ENCODE assay signal across 9 cellular contexts in the genomic region with DNA sequence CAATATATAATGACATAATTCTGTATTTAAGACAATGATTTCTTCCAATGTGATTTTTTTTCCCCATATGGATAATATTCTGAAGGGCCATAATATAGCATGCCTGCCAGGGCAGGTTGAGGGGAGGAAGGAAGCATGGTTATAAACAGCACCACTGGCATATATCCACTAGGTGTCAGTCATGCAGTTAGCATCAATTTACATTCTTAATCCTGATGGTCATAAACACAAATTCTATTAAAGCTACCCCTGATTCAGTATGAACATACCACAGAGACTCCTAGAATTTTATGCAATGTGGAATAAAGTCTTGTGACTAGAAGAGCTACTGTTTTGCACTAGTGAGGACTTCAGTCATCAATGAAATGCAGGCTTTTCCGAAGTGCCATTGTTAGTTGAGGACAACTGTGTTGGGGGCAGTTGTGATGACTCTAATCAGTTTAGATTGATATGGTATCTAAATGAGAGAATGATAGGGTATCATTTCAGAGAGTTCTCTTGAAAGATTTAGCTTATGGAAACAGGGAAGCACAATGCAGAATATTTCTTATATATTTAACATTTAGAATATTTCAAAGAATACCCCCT.
DNase-seq lines count a peak whose midpoint lies in the region; ATAC-seq and TF ChIP-seq lines count a peak whose summit lies in the region.
"Had no signal": no experiment of that assay in that cellular context is flagged by ENCODE, and none has a peak within 500 bp of the region (broad histone marks: within the 10 kb centered on the region; RNA-seq: fewer than 3 reads in every experiment).

No MANE protein-coding gene starts in this region.

- no peaks in the 10 kb centered on the region for H3K9me3 Mint-ChIP-seq in activated CD4-positive, alpha-beta T cell treated with anti-CD3 and anti-CD28 coated beads for 36 hours (ENCODE audit: low read depth)
- H3K9me3 Mint-ChIP-seq: CD8-positive, alpha-beta memory T cell had no signal

- no peak overlapping the region for H3K4me2 ChIP-seq in hepatocyte

- H3K4me1 ChIP-seq in adrenal gland (replicated peaks in 1 of 2): no peaks in the 10 kb centered on the region
- no peaks in the 10 kb centered on the region for H3K4me1 ChIP-seq in hepatocyte (ENCODE audit: insufficient read depth)

- no peak for TF ChIP-seq POLR2A in adrenal gland (IDR thresholded peaks at IDR 0.05)

- H3K27me3 ChIP-seq in adrenal gland: no peaks in the 10 kb centered on the region
- H3K27me3 ChIP-seq in hepatocyte: no peaks in the 10 kb centered on the region

- CTCF ChIA-PET in activated CD4-positive, alpha-beta T cell treated with anti-CD3 and anti-CD28 coated beads for 36 hours (lab: Charles Lee): interaction anchor here (0.6 to 1.4 kb wide), 16 partner anchors 9 to 988 kb away, joined by 3 to 8 read pairs (median 3); no protein-coding TSS in a partner anchor

- H3K27me3 Mint-ChIP-seq in activated CD4-positive, alpha-beta T cell treated with anti-CD3 and anti-CD28 coated beads for 36 hours: peaks cover 8% of the 10 kb centered on the region

- H3K9me3 ChIP-seq in adrenal gland (replicated peaks in 1 of 3) (no peaks in the 10 kb centered on the region), hepatocyte (ENCODE audit: low read depth) (no peaks in the 10 kb centered on the region)

- no peaks in the 10 kb centered on the region for H3K79me2 ChIP-seq in hepatocyte

- no peaks in the 10 kb centered on the region for H4K20me1 ChIP-seq in hepatocyte (ENCODE audit: insufficient read depth, poor library complexity, severe bottlenecking)

- 72 to 83% (median 81%) methylated on average over 1 of the region's 1 CpG for WGBS in adrenal gland, 4 donors
- 81% methylated on average over 1 of the region's 1 CpG for WGBS in hepatocyte (ENCODE audit: low lambda C conversion rate, missing lambda C conversion rate)

- H3K36me3 Mint-ChIP-seq in activated CD4-positive, alpha-beta T cell treated with anti-CD3 and anti-CD28 coated beads for 36 hours (ENCODE audit: low read depth): no peaks in the 10 kb centered on the region
- H3K36me3 Mint-ChIP-seq: CD8-positive, alpha-beta memory T cell had no signal

- H3K4me3 ChIP-seq in adrenal gland (no peak overlapping the region), hepatocyte (no peak overlapping the region)

- intact Hi-C loops in activated CD4-positive, alpha-beta T cell treated with anti-CD3 and anti-CD28 coated beads for 36 hours (cut with DNase I, micrococcal nuclease): loop anchor here (1.0 to 5.0 kb wide), 7 partner anchors 453 to 826 kb away; no protein-coding TSS in a partner anchor
- intact Hi-C loops in adrenal gland (cut with DNase I): loop anchor here in 1 of 2 donors (10.0 kb wide), 1 partner anchor 800 kb away; no protein-coding TSS in a partner anchor

- H3K4me3 Mint-ChIP-seq in activated CD4-positive, alpha-beta T cell treated with anti-CD3 and anti-CD28 coated beads for 36 hours: no peak overlapping the region
- H3K4me3 Mint-ChIP-seq: CD8-positive, alpha-beta memory T cell had no signal

- ATAC-seq in activated CD4-positive, alpha-beta T cell treated with anti-CD3 and anti-CD28 coated beads for 36 hours: peak; percentile 39
- ATAC-seq in GM19467 (IDR thresholded peaks at IDR 0.05; ENCODE audit: unreplicated experiment): peak; percentile 75
- peak; percentile 95 for ATAC-seq in HG03520 (IDR thresholded peaks at IDR 0.05; ENCODE audit: unreplicated experiment)

- TF ChIP-seq CTCF in adrenal gland (IDR thresholded peaks at IDR 0.05) (peak; percentile 50 to 78 (median 68)), hepatocyte (IDR thresholded peaks at IDR 0.05; ENCODE audit: poor library complexity) (peak; percentile 82)

- peak; percentile 29 for DNase-seq in activated CD4-positive, alpha-beta T cell treated with anti-CD3 and anti-CD28 coated beads for 36 hours
- no peak for DNase-seq in activated CD4-positive, alpha-beta T cell treated with anti-CD3 and anti-CD28 coated beads for 1 hour
- DNase-seq in NCI-H446 (lab: John Stamatoyannopoulos, UW) (peak; percentile 33 to 55), adrenal gland (peak; percentile 13 to 54 (median 22)), hepatocyte (ENCODE audit: low spot score) (peak; percentile 71)
- DNase-seq in stimulated activated CD4-positive, alpha-beta T cell treated with anti-CD3 and anti-CD28 coated beads, Interleukin-2, amount 100 ng/mL, for 48 hours: peak; percentile 2 to 7

- no peaks in the 10 kb centered on the region for H3K4me1 Mint-ChIP-seq in activated CD4-positive, alpha-beta T cell treated with anti-CD3 and anti-CD28 coated beads for 36 hours
- H3K4me1 Mint-ChIP-seq: CD8-positive, alpha-beta memory T cell had no signal

- H3K27ac Mint-ChIP-seq in activated CD4-positive, alpha-beta T cell treated with anti-CD3 and anti-CD28 coated beads for 36 hours: no peak overlapping the region
- H3K27ac Mint-ChIP-seq: CD8-positive, alpha-beta memory T cell had no signal

- POLR2A ChIA-PET in activated CD4-positive, alpha-beta T cell treated with anti-CD3 and anti-CD28 coated beads for 36 hours (lab: Charles Lee): no interaction called here

- H3K9me2 ChIP-seq in hepatocyte (replicated peaks; ENCODE audit: insufficient read depth): no peaks in the 10 kb centered on the region

- no peak overlapping the region for H2AFZ ChIP-seq in hepatocyte

- H3K36me3 ChIP-seq in adrenal gland (replicated peaks in 1 of 2) (no peaks in the 10 kb centered on the region), hepatocyte (replicated peaks; ENCODE audit: insufficient read depth, low read depth) (no peaks in the 10 kb centered on the region)

- H3K27ac ChIP-seq in adrenal gland: no peak overlapping the region
- no peak overlapping the region for H3K27ac ChIP-seq in hepatocyte

Comparison
In these comparisons a context has a peak if more than half of its experiments do, and no peak if none do; other contexts are left out.
1. ATAC-seq: peak in every context shown above with its lines; median percentile 95 in HG03520; 75 in GM19467; 39 in activated CD4-positive, alpha-beta T cell treated with anti-CD3 and anti-CD28 coated beads for 36 hours.